12 cellular contexts compared by ENCODE assay signal in the genomic region with DNA sequence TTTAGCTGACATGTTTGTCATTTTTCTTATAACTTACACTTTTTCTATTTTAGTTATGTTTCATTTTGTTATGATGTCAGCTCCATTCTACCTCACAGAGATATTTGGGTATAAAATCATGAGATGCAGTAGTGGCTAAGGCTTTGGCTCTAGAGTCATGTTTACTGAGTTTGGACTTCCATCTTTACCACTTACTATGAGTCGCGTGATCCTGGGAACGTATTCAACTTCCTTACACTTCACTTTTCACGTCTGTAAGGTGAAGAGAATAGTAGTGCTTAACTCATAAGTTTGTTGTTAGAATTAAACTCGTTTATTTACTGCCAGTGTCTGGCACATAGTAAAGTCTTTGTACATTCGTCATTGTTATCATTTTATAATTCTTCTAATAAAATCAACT.
DNase-seq lines count a peak whose midpoint lies in the region; ATAC-seq, FAIRE-seq and TF ChIP-seq lines count a peak whose summit lies in the region.
"Had no signal": no experiment of that assay in that cellular context is flagged by ENCODE, and none has a peak within 500 bp of the region (broad histone marks: within the 10 kb centered on the region; RNA-seq: fewer than 3 reads in every experiment).

No MANE protein-coding gene starts in this region.

- H3K27ac ChIP-seq in A549 (no peak overlapping the region), GM23248 (no peak overlapping the region), astrocyte (ENCODE audit: low read depth, low read length) (no peak overlapping the region), foreskin keratinocyte (no peak overlapping the region), caudate nucleus (ENCODE audit: low read depth, low read length) (no peak overlapping the region)
- H3K27ac ChIP-seq: SJCRH30 had no signal

- H3K36me3 Mint-ChIP-seq in astrocyte (ENCODE audit: low read depth, unreplicated experiment), result peaks cover 2% of the 10 kb centered on the region

- peaks cover 37% of the 10 kb centered on the region for H3F3A ChIP-seq in GM23248 (ENCODE audit: insufficient read depth)

- TF ChIP-seq CTCF in A549 (IDR thresholded peaks at IDR 0.05) (no peak), astrocyte (IDR thresholded peaks at IDR 0.05; ENCODE audit: insufficient read depth, low read depth, low read length) (no peak), fibroblast of mammary gland (conservative IDR thresholded peaks at IDR 0.05; ENCODE audit: control insufficient read depth, insufficient read depth, low read depth, low read length) (no peak), foreskin keratinocyte (conservative IDR thresholded peaks at IDR 0.05) (no peak)

- H3K79me2 ChIP-seq in GM23248 (ENCODE audit: insufficient read depth), result peaks cover 35% of the 10 kb centered on the region
- no peaks in the 10 kb centered on the region for H3K79me2 ChIP-seq in astrocyte (ENCODE audit: insufficient read depth, low read length)

- peaks cover 13% of the 10 kb centered on the region for H3K4me1 Mint-ChIP-seq in astrocyte (ENCODE audit: low read depth, unreplicated experiment)
- H3K4me1 Mint-ChIP-seq: CD14-positive monocyte, H9 had no signal

- WGBS in A549 (ENCODE audit: missing lambda C conversion rate), result 70% methylated on average over 6 of the region's 6 CpGs
- 65 to 67% methylated on average over 6 of the region's 6 CpGs for WGBS in GM23248 (ENCODE audit: low coverage in 1 of 2, low lambda C conversion rate in 2 of 2, missing lambda C conversion rate in 2 of 2), 2 experiments

- FAIRE-seq in A549 (lab: Jason Lieb, UNC) (peak; percentile 7), astrocyte (lab: Jason Lieb, UNC) (no peak)

- no peaks in the 10 kb centered on the region for H3K9me3 ChIP-seq in A549
- H3K9me3 ChIP-seq in GM23248 (ENCODE audit: low read depth), result no peaks in the 10 kb centered on the region
- H3K9me3 ChIP-seq in astrocyte (ENCODE audit: insufficient read depth, low read depth, low read length), result no peaks in the 10 kb centered on the region
- H3K9me3 ChIP-seq: SJCRH30 had no signal

- H3K27ac Mint-ChIP-seq in astrocyte (ENCODE audit: unreplicated experiment), result no peak overlapping the region
- H3K27ac Mint-ChIP-seq: CD14-positive monocyte, H9 had no signal

- POLR2A ChIA-PET in A549 (lab: Yijun Ruan, JAX), result interaction anchor here (1.5 kb wide), 1 partner anchor 466 kb away, joined by 12 read pairs; no protein-coding TSS in a partner anchor

- no peak overlapping the region for H3K4me3 ChIP-seq in A549
- no peak overlapping the region for H3K4me3 ChIP-seq in GM23248
- H3K4me3 ChIP-seq in astrocyte (ENCODE audit: insufficient read depth, low read depth, low read length), result no peak overlapping the region
- no peak overlapping the region for H3K4me3 ChIP-seq in fibroblast of mammary gland (ENCODE audit: control insufficient read depth, low read depth, low read length)
- H3K4me3 ChIP-seq: SJCRH30 had no signal

- TF ChIP-seq RAD21 in A549 (conservative IDR thresholded peaks at IDR 0.05 in 1 of 2, IDR thresholded peaks at IDR 0.05 in 1 of 2), result no peak

- H4K20me1 ChIP-seq in GM23248 (ENCODE audit: insufficient read depth) (no peaks in the 10 kb centered on the region), astrocyte (ENCODE audit: insufficient read depth, low read length) (no peaks in the 10 kb centered on the region)

- H3K27me3 ChIP-seq in GM23248 (replicated peaks; ENCODE audit: insufficient read depth) (no peaks in the 10 kb centered on the region), astrocyte (ENCODE audit: insufficient read depth, low read length) (no peaks in the 10 kb centered on the region), foreskin keratinocyte (no peaks in the 10 kb centered on the region)
- H3K27me3 ChIP-seq: SJCRH30 had no signal

- H2AFZ ChIP-seq in GM23248, result no peak overlapping the region
- no peak overlapping the region for H2AFZ ChIP-seq in astrocyte (ENCODE audit: low read depth, low read length)

- DNase-seq in A549 (ENCODE audit: low read depth in 1 of 2, low spot score in 1 of 2), result peak in 1 of 2 experiments; percentile 12
- peak; percentile 41 for DNase-seq in GM23248
- DNase-seq in astrocyte (ENCODE audit: low read depth), result peak; percentile 9
- DNase-seq in fibroblast of mammary gland (ENCODE audit: low read depth), result peak; percentile 59
- DNase-seq in foreskin keratinocyte, result no peak
- no peak for DNase-seq in DMS53 (lab: John Stamatoyannopoulos, UW)
- no peak for DNase-seq in cerebellar cortex (ENCODE audit: low spot score)
- DNase-seq in caudate nucleus (lab: John Stamatoyannopoulos, UW), result no peak

- TF ChIP-seq EP300 in A549 (IDR thresholded peaks at IDR 0.05), result no peak

- no peak overlapping the region for H3K9ac ChIP-seq in GM23248
- no peak overlapping the region for H3K9ac ChIP-seq in astrocyte (ENCODE audit: low read length)

- H3K36me3 ChIP-seq in GM23248 (ENCODE audit: low read depth) (peaks cover 4% of the 10 kb centered on the region; the same call in 1 of the 2 replicates), astrocyte (ENCODE audit: insufficient read depth, low read length) (no peaks in the 10 kb centered on the region)
- H3K36me3 ChIP-seq: SJCRH30 had no signal

- TF ChIP-seq POLR2A in A549 (IDR thresholded peaks at IDR 0.05; ENCODE audit: low read length), result no peak

- H3K4me1 ChIP-seq in A549 (no peaks in the 10 kb centered on the region), GM23248 (ENCODE audit: insufficient read depth) (peaks cover 28% of the 10 kb centered on the region), astrocyte (ENCODE audit: insufficient read depth, low read length) (peaks cover 12% of the 10 kb centered on the region), foreskin keratinocyte (peaks cover 35% of the 10 kb centered on the region)
- H3K4me1 ChIP-seq: Caco-2, SJCRH30 had no signal

- CTCF ChIA-PET in A549 (lab: Yijun Ruan, JAX), result interaction anchor here (0.6 to 4.2 kb wide), 84 partner anchors 8 to 823 kb away, joined by 3 to 198 read pairs (median 5); a partner anchor contains a TSS

- H3K4me3 Mint-ChIP-seq in astrocyte (ENCODE audit: unreplicated experiment), result no peak overlapping the region
- H3K4me3 Mint-ChIP-seq: CD14-positive monocyte, H9 had no signal

- no peaks in the 10 kb centered on the region for H3K9me2 ChIP-seq in GM23248 (ENCODE audit: insufficient read depth)

- H3K9me3 Mint-ChIP-seq in astrocyte (ENCODE audit: unreplicated experiment), result no peaks in the 10 kb centered on the region
- H3K9me3 Mint-ChIP-seq: CD14-positive monocyte, H9 had no signal

- ATAC-seq in A549 (no peak), foreskin keratinocyte (no peak)

- in situ Hi-C loops in GM23248 (cut with MboI), result loop anchor here (10.0 kb wide), 1 partner anchor 467 kb away; no protein-coding TSS in a partner anchor

- H3K4me2 ChIP-seq in A549, result no peak overlapping the region
- no peak overlapping the region for H3K4me2 ChIP-seq in GM23248 (ENCODE audit: unreplicated experiment)
- H3K4me2 ChIP-seq in astrocyte (ENCODE audit: low read length), result no peak overlapping the region

- no peaks in the 10 kb centered on the region for H3K27me3 Mint-ChIP-seq in astrocyte (ENCODE audit: low read depth, unreplicated experiment)

TF ChIP-seq in A549, 52 proteins besides CTCF, POLR2A, EP300 and RAD21 (continues in another document):
- TF ChIP-seq, protein P1, sequence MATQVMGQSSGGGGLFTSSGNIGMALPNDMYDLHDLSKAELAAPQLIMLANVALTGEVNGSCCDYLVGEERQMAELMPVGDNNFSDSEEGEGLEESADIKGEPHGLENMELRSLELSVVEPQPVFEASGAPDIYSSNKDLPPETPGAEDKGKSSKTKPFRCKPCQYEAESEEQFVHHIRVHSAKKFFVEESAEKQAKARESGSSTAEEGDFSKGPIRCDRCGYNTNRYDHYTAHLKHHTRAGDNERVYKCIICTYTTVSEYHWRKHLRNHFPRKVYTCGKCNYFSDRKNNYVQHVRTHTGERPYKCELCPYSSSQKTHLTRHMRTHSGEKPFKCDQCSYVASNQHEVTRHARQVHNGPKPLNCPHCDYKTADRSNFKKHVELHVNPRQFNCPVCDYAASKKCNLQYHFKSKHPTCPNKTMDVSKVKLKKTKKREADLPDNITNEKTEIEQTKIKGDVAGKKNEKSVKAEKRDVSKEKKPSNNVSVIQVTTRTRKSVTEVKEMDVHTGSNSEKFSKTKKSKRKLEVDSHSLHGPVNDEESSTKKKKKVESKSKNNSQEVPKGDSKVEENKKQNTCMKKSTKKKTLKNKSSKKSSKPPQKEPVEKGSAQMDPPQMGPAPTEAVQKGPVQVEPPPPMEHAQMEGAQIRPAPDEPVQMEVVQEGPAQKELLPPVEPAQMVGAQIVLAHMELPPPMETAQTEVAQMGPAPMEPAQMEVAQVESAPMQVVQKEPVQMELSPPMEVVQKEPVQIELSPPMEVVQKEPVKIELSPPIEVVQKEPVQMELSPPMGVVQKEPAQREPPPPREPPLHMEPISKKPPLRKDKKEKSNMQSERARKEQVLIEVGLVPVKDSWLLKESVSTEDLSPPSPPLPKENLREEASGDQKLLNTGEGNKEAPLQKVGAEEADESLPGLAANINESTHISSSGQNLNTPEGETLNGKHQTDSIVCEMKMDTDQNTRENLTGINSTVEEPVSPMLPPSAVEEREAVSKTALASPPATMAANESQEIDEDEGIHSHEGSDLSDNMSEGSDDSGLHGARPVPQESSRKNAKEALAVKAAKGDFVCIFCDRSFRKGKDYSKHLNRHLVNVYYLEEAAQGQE (IDR thresholded peaks at IDR 0.05), result no peak
- TF ChIP-seq, protein P2, sequence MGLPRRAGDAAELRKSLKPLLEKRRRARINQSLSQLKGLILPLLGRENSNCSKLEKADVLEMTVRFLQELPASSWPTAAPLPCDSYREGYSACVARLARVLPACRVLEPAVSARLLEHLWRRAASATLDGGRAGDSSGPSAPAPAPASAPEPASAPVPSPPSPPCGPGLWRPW (IDR thresholded peaks at IDR 0.05), result no peak
- TF ChIP-seq HOXB13 (CRISPR knock-in tag; IDR thresholded peaks at IDR 0.05; ENCODE audit: low read depth), result no peak
- TF ChIP-seq, protein P3, sequence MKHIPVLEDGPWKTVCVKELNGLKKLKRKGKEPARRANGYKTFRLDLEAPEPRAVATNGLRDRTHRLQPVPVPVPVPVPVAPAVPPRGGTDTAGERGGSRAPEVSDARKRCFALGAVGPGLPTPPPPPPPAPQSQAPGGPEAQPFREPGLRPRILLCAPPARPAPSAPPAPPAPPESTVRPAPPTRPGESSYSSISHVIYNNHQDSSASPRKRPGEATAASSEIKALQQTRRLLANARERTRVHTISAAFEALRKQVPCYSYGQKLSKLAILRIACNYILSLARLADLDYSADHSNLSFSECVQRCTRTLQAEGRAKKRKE (CRISPR knock-in tag; IDR thresholded peaks at IDR 0.05; ENCODE audit: low read depth), result no peak
- TF ChIP-seq BHLHE40 (IDR thresholded peaks at IDR 0.05; ENCODE audit: low read depth, low read length), result no peak
- TF ChIP-seq EHMT2 (IDR thresholded peaks at IDR 0.05; ENCODE audit: low read depth), result no peak
- TF ChIP-seq, protein P4, sequence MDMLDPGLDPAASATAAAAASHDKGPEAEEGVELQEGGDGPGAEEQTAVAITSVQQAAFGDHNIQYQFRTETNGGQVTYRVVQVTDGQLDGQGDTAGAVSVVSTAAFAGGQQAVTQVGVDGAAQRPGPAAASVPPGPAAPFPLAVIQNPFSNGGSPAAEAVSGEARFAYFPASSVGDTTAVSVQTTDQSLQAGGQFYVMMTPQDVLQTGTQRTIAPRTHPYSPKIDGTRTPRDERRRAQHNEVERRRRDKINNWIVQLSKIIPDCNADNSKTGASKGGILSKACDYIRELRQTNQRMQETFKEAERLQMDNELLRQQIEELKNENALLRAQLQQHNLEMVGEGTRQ (IDR thresholded peaks at IDR 0.05), result no peak
- TF ChIP-seq JUNB (IDR thresholded peaks at IDR 0.05), result no peak

Comparison
In these comparisons a context has a peak if more than half of its experiments do, and no peak if none do; other contexts are left out.
1. DNase-seq: peak in GM23248 (single experiment), astrocyte (single experiment) and fibroblast of mammary gland (single experiment); none in foreskin keratinocyte (0 of 2), DMS53 (single experiment), cerebellar cortex (single experiment) and caudate nucleus (0 of 61).